1 cellular context compared by ENCODE assay signal in the genomic region with DNA sequence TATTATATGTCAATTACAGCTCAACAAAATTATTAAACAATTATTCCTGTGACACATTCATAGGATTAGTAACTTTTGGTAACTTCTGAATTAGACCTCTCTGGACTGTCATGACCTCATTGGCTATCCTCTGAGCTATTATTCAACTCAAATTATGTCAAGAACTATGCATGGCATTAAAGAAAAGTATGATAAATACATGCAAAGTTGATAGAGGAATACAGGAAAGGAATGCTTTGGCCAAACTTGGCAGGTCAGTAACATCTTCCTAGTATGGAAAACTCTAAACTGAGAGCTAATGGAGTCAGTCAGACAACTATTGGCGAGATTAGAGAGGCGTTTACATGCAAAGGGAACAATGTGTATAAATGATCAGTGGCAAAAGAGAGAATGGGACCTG.
TF ChIP-seq lines count a peak whose summit lies in the region.

No MANE protein-coding gene starts in this region.

TF ChIP-seq in K562, 482 proteins besides CTCF, POLR2A, EP300 and RAD21 (continued from another document):
- TF ChIP-seq, protein P1, sequence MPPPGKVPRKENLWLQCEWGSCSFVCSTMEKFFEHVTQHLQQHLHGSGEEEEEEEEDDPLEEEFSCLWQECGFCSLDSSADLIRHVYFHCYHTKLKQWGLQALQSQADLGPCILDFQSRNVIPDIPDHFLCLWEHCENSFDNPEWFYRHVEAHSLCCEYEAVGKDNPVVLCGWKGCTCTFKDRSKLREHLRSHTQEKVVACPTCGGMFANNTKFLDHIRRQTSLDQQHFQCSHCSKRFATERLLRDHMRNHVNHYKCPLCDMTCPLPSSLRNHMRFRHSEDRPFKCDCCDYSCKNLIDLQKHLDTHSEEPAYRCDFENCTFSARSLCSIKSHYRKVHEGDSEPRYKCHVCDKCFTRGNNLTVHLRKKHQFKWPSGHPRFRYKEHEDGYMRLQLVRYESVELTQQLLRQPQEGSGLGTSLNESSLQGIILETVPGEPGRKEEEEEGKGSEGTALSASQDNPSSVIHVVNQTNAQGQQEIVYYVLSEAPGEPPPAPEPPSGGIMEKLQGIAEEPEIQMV (tag; conservative IDR thresholded peaks at IDR 0.05; ENCODE audit: low read depth) = no peak
